ENCODE assay signal across 8 cellular contexts in the genomic region with DNA sequence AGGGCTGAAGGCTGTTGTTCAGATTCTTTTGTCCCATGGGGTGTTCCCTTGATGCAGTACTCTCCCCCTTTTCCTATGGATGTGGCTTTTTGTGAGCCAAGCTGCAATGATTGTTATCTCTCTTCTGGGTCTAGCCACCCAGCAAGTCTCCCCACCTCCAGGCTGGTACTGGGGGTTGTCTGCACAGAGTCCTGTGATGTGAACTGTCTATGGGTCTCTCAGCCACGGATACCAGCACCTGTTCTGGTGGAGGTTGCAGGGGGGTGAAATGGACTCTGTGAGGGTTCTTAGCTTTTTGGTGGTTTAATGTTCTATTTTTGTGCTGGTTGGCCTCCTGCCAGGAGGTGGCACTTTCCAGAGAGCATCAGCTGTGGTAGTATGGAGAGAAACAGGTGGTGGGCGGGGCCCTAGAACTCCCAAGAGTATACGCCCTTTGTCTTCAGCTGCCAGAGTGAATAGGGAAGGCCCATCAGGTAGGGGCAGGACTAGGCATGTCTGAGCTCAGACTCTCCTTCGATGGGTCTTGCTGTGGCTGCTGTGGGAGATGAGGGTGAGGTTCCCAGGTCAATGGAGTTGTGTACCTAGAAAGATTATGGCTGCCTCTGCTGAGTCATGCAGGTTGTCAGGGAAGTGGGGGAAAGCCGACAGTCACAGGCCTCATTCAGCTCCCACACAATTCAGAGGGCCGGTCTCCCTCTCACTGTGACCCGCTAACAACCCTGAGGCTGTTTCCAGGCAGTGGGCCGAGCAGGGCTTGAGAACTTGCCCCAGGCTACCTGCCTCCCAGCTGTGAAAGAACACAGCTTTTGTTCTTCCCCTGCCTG.
DNase-seq lines count a peak whose midpoint lies in the region; ATAC-seq and TF ChIP-seq lines count a peak whose summit lies in the region.
"Not testable (repeated sequence)": the region's sequence is repeated elsewhere in the genome, so short reads cannot be mapped to it uniquely, and the experiment has no call there.

No MANE protein-coding gene starts in this region.

- ATAC-seq in DND-41 (ENCODE audit: insufficient read depth, low read depth) (peak; percentile 83), RWPE2 (ENCODE audit: low read depth) (peak; percentile 87)

- TF ChIP-seq CTCF in DND-41 (IDR thresholded peaks at IDR 0.05; ENCODE audit: borderline replicate concordance, extremely low read depth, low read length, poor library complexity, severe bottlenecking) = peak; percentile 40
- TF ChIP-seq CTCF in RWPE2 (IDR thresholded peaks at IDR 0.05; ENCODE audit: poor library complexity, severe bottlenecking); MCF 10A (IDR thresholded peaks at IDR 0.05; ENCODE audit: unreplicated experiment); suprapubic skin (IDR thresholded peaks at IDR 0.05): not testable (repeated sequence)

- not testable (repeated sequence) for H4K20me1 ChIP-seq in DND-41 (ENCODE audit: insufficient read depth, low read length)

- H3K4me1 Mint-ChIP-seq in MCF 10A (ENCODE audit: insufficient read depth, unreplicated experiment) = not testable (repeated sequence)

- peak overlapping the region; percentile 27 for H3K4me3 Mint-ChIP-seq in MCF 10A (ENCODE audit: unreplicated experiment)

- CTCF ChIA-PET in MCF 10A (lab: Yijun Ruan, JAX) = interaction anchor here (0.6 to 1.6 kb wide), 6 partner anchors 17 to 674 kb away, joined by 3 to 4 read pairs (median 4); no protein-coding TSS in a partner anchor

- intact Hi-C loops in MCF 10A (cut with micrococcal nuclease) = loop anchor here (2.0 kb wide), 1 partner anchor 23 kb away; no protein-coding TSS in a partner anchor

- H3K36me3 Mint-ChIP-seq in MCF 10A (ENCODE audit: insufficient read depth, unreplicated experiment) = not testable (repeated sequence)

- BruUV-seq in MCF 10A (replicated peaks; lab: Mats Ljungman, UMichigan) = TSS peak; percentile 70

- H2AFZ ChIP-seq in DND-41 (ENCODE audit: low read depth, low read length) = not testable (repeated sequence)

- peak overlapping the region; percentile 53 for H3K4me2 ChIP-seq in DND-41 (ENCODE audit: insufficient read depth, low read length)

- DNase-seq in DND-41 (peak; percentile 97), KBM-7 (peak; percentile 19), NCI-H146 treated with DMSO at 0.1 percent for 48 hours (lab: John Stamatoyannopoulos, UW; ENCODE audit: unreplicated experiment) (peak; percentile 96), NCI-H510A (lab: John Stamatoyannopoulos, UW) (peak; percentile 47), RWPE2 (ENCODE audit: low spot score) (peak; percentile 80), MCF 10A (ENCODE audit: unreplicated experiment) (peak; percentile 89), lung microvascular endothelial cell (ENCODE audit: low read depth in 2 of 2) (peak; percentile 14 to 54)
- DNase-seq in suprapubic skin (ENCODE audit: low spot score in 2 of 2) = not testable (repeated sequence)

- peak overlapping the region; percentile 45 for H3K9ac ChIP-seq in DND-41 (ENCODE audit: low read depth, low read length)

- peak overlapping the region; percentile 88 for H3K27ac Mint-ChIP-seq in MCF 10A (ENCODE audit: low read depth, unreplicated experiment)

- H3K4me3 ChIP-seq in DND-41 (ENCODE audit: low read depth in 1 of 2, low read length in 2 of 2) = peak overlapping the region in 1 of 2 experiments; percentile 34; a peak in 1 of 4 replicates
- not testable (repeated sequence) for H3K4me3 ChIP-seq in RWPE2 (ENCODE audit: severe bottlenecking); suprapubic skin

- in situ Hi-C loops in KBM-7 (cut with MboI; ENCODE audit: low pct_unique_long_range_greater_than_20kb, low sequenced_read_pairs) = not testable (repeated sequence)

- not testable (repeated sequence) for H3K79me2 ChIP-seq in DND-41 (ENCODE audit: insufficient read depth, low read length)

- not testable (repeated sequence) for H3K36me3 ChIP-seq in DND-41 (ENCODE audit: insufficient read depth, low read length); RWPE2 (ENCODE audit: low read depth); suprapubic skin

- TF ChIP-seq POLR2A in suprapubic skin (IDR thresholded peaks at IDR 0.05) = not testable (repeated sequence)

- H3K9me3 Mint-ChIP-seq in MCF 10A (ENCODE audit: unreplicated experiment) = not testable (repeated sequence)

- H3K27me3 ChIP-seq in DND-41 (ENCODE audit: insufficient read depth, low read length, poor library complexity); RWPE2 (ENCODE audit: insufficient read depth, poor library complexity, severe bottlenecking); suprapubic skin: not testable (repeated sequence)

- H3K27ac ChIP-seq in DND-41 (ENCODE audit: low read length) (peak overlapping the region; percentile 88), RWPE2 (ENCODE audit: poor library complexity, severe bottlenecking) (peak overlapping the region; percentile 67), suprapubic skin (peak overlapping the region; percentile 72)

- POLR2A ChIA-PET in MCF 10A (lab: Yijun Ruan, JAX) = interaction anchor here (0.6 to 2.0 kb wide), 5 partner anchors 24 to 854 kb away, joined by 3 to 26 read pairs (median 5); no protein-coding TSS in a partner anchor

- H3K4me1 ChIP-seq in DND-41 (ENCODE audit: insufficient read depth, low read length) (peaks cover 56% of the 10 kb centered on the region), RWPE2 (ENCODE audit: insufficient read depth, poor library complexity, severe bottlenecking) (peaks cover 14% of the 10 kb centered on the region)
- not testable (repeated sequence) for H3K4me1 ChIP-seq in suprapubic skin

- not testable (repeated sequence) for H3K9me3 ChIP-seq in DND-41 (ENCODE audit: insufficient read depth, low read length, severe bottlenecking); RWPE2 (ENCODE audit: severe bottlenecking); suprapubic skin

- H3K27me3 Mint-ChIP-seq in MCF 10A (ENCODE audit: insufficient read depth, unreplicated experiment) = not testable (repeated sequence)

- TF ChIP-seq EP300 in suprapubic skin (IDR thresholded peaks at IDR 0.05) = not testable (repeated sequence)

- WGBS in suprapubic skin = 39% methylated on average over 8 of the region's 8 CpGs
